Comparison of ENCODE assay signal across 19 cellular contexts in the genomic region with DNA sequence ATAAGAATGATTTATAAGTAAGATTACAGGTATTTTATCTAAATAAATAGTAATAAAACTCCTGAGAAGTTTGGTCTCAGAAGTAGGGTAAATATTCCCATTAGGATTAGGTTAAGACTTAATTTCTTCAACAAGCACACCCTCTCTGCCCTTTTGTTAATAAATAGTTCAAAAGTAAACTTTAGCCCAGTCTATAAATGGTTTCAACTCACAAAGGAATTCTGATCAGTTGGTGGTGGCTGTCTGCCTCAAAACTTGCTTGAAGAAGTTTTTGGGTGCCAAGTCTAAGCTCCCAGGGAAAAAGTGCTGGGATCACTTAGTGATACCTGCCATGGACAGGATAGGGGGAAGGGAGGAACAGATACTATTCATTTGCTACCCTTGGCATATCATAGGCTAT. TPM values are rescaled to one million over a fixed set of nuclear protein-coding genes. Genes with fewer than 3 reads are reported as not detected.
DNase-seq lines count a peak whose midpoint lies in the region; ATAC-seq and TF ChIP-seq lines count a peak whose summit lies in the region.
"Had no signal": no experiment of that assay in that cellular context is flagged by ENCODE, and none has a peak within 500 bp of the region (broad histone marks: within the 10 kb centered on the region; RNA-seq: fewer than 3 reads in every experiment).

No MANE protein-coding gene starts in this region.

- no peaks in the 10 kb centered on the region for H3K9me3 ChIP-seq in breast epithelium
- H3K9me3 ChIP-seq in left lung: no peaks in the 10 kb centered on the region
- no peaks in the 10 kb centered on the region for H3K9me3 ChIP-seq in uterus
- H3K9me3 ChIP-seq in CD4-positive, alpha-beta T cell (ENCODE audit: control insufficient read depth, low read length): no peaks in the 10 kb centered on the region
- H3K9me3 ChIP-seq: ovary had no signal

- H3K27me3 Mint-ChIP-seq in MCF 10A (ENCODE audit: insufficient read depth, unreplicated experiment): no peaks in the 10 kb centered on the region
- H3K27me3 Mint-ChIP-seq in CD4-positive, alpha-beta T cell: no peaks in the 10 kb centered on the region
- H3K27me3 Mint-ChIP-seq: activated B cell treated with CpG ODN at 0.5 μM for 24 hours had no signal

- H3K4me3 Mint-ChIP-seq in MCF 10A (ENCODE audit: unreplicated experiment): no peak overlapping the region
- H3K4me3 Mint-ChIP-seq in CD4-positive, alpha-beta T cell: no peak overlapping the region
- H3K4me3 Mint-ChIP-seq: activated B cell treated with CpG ODN at 0.5 μM for 24 hours; T-helper 1 cell treated with Interleukin-12 subunit alpha and Interleukin-12 subunit beta and Interleukin-4 antibody, amounts not matched to agents 30 μg/mL and 1 μg/mL, for 36 hours had no signal

- H3K27me3 ChIP-seq in breast epithelium (no peaks in the 10 kb centered on the region), left lung (no peaks in the 10 kb centered on the region), rectal smooth muscle tissue (ENCODE audit: control insufficient read depth, insufficient read depth, low read length) (no peaks in the 10 kb centered on the region), uterus (no peaks in the 10 kb centered on the region)
- no peaks in the 10 kb centered on the region for H3K27me3 ChIP-seq in CD4-positive, alpha-beta T cell (ENCODE audit: control insufficient read depth, insufficient read depth, low read length)
- H3K27me3 ChIP-seq: ovary had no signal

- peaks cover 24% of the 10 kb centered on the region for H3K4me1 Mint-ChIP-seq in MCF 10A (ENCODE audit: insufficient read depth, unreplicated experiment)
- peaks cover 68% of the 10 kb centered on the region for H3K4me1 Mint-ChIP-seq in CD4-positive, alpha-beta T cell (ENCODE audit: low read depth)

- TF ChIP-seq POLR2A in breast epithelium (IDR thresholded peaks at IDR 0.05) (no peak), uterus (IDR thresholded peaks at IDR 0.05) (no peak)

- H3K36me3 ChIP-seq in breast epithelium: no peaks in the 10 kb centered on the region
- H3K36me3 ChIP-seq in left lung: no peaks in the 10 kb centered on the region
- no peaks in the 10 kb centered on the region for H3K36me3 ChIP-seq in rectal smooth muscle tissue (ENCODE audit: control insufficient read depth, insufficient read depth, low read length)
- no peaks in the 10 kb centered on the region for H3K36me3 ChIP-seq in uterus
- H3K36me3 ChIP-seq: ovary had no signal

- peak overlapping the region; percentile 74 to 84 for H3K27ac ChIP-seq in breast epithelium
- peak overlapping the region; percentile 51 to 56 for H3K27ac ChIP-seq in left lung
- peak overlapping the region; percentile 46 for H3K27ac ChIP-seq in rectal smooth muscle tissue (ENCODE audit: low read depth, low read length)
- peak overlapping the region; percentile 62 to 77 for H3K27ac ChIP-seq in uterus
- no peak overlapping the region for H3K27ac ChIP-seq in CD4-positive, alpha-beta T cell (ENCODE audit: low read depth, low read length)
- H3K27ac ChIP-seq: 22Rv1, epithelial cell of prostate had no signal

- H3K4me1 ChIP-seq in breast epithelium: peaks cover 17 to 20% of the 10 kb centered on the region in 2 donors
- peaks cover 28 to 70% of the 10 kb centered on the region in 2 donors for H3K4me1 ChIP-seq in left lung
- H3K4me1 ChIP-seq in rectal smooth muscle tissue (ENCODE audit: control insufficient read depth, insufficient read depth, low read length): peaks cover 52% of the 10 kb centered on the region
- peaks cover 0 to under 1% of the 10 kb centered on the region in 2 donors for H3K4me1 ChIP-seq in uterus

- no peak for TF ChIP-seq CTCF in breast epithelium (IDR thresholded peaks at IDR 0.05)
- TF ChIP-seq CTCF in MCF 10A (IDR thresholded peaks at IDR 0.05; ENCODE audit: unreplicated experiment): no peak
- no peak for TF ChIP-seq CTCF in left lung (IDR thresholded peaks at IDR 0.05)
- TF ChIP-seq CTCF in uterus (IDR thresholded peaks at IDR 0.05): no peak
- no peak for TF ChIP-seq CTCF in CD4-positive, alpha-beta T cell (IDR thresholded peaks at IDR 0.05)

- H3K9me3 Mint-ChIP-seq in MCF 10A (ENCODE audit: unreplicated experiment): no peaks in the 10 kb centered on the region
- no peaks in the 10 kb centered on the region for H3K9me3 Mint-ChIP-seq in CD4-positive, alpha-beta T cell
- H3K9me3 Mint-ChIP-seq: activated B cell treated with CpG ODN at 0.5 μM for 24 hours; T-helper 1 cell treated with Interleukin-12 subunit alpha and Interleukin-12 subunit beta and Interleukin-4 antibody, amounts not matched to agents 30 μg/mL and 1 μg/mL, for 36 hours had no signal

- H3K4me3 ChIP-seq in breast epithelium: no peak overlapping the region
- no peak overlapping the region for H3K4me3 ChIP-seq in left lung
- no peak overlapping the region for H3K4me3 ChIP-seq in rectal smooth muscle tissue (ENCODE audit: low read length)
- no peak overlapping the region for H3K4me3 ChIP-seq in uterus
- H3K4me3 ChIP-seq: ovary had no signal

- ATAC-seq in left lung: peak; percentile 25
- no peak for ATAC-seq in CD4-positive, alpha-beta T cell (ENCODE audit: poor library complexity)

- H3K9ac ChIP-seq in rectal smooth muscle tissue (ENCODE audit: low read length): no peak overlapping the region

- DNase-seq in breast epithelium (ENCODE audit: low spot score in 2 of 2): no peak
- no peak for DNase-seq in MCF 10A (ENCODE audit: unreplicated experiment)
- DNase-seq in left lung: no peak
- no peak for DNase-seq in uterus
- no peak for DNase-seq in superior temporal gyrus (ENCODE audit: extremely low spot score)
- DNase-seq in cerebellar cortex (ENCODE audit: low spot score): no peak
- DNase-seq in CD4-positive, alpha-beta T cell: no peak
- DNase-seq: activated B cell treated with CpG ODN at 0.5 μM for 24 hours; glutamatergic neuron; MM.1S; NCI-H187; ovary; SHP77; stimulated activated CD4-positive, alpha-beta T cell treated with anti-CD3 and anti-CD28 coated beads, Interleukin-12 subunit alpha, Interleukin-12 subunit beta, amount 100 ng/mL, for 4 hours; stimulated activated naive CD4-positive, alpha-beta T cell treated with Interleukin-2 at 50 U/mL for 16 hours had no signal

- H3K36me3 Mint-ChIP-seq in MCF 10A (ENCODE audit: insufficient read depth, unreplicated experiment): peaks cover 22% of the 10 kb centered on the region
- H3K36me3 Mint-ChIP-seq in CD4-positive, alpha-beta T cell (ENCODE audit: low read depth): peaks cover 15% of the 10 kb centered on the region

- POLR2A ChIA-PET in MCF 10A (lab: Yijun Ruan, JAX): interaction anchor here (0.7 to 10.0 kb wide), 5 partner anchors 11 to 507 kb away, joined by 3 to 223 read pairs (median 4); a partner anchor contains a TSS
- POLR2A ChIA-PET in CD4-positive, alpha-beta T cell (lab: Charles Lee): no interaction called here

- H3K27ac Mint-ChIP-seq in MCF 10A (ENCODE audit: low read depth, unreplicated experiment): no peak overlapping the region
- H3K27ac Mint-ChIP-seq in CD4-positive, alpha-beta T cell: no peak overlapping the region
- H3K27ac Mint-ChIP-seq: activated B cell treated with CpG ODN at 0.5 μM for 24 hours; T-helper 1 cell treated with Interleukin-12 subunit alpha and Interleukin-12 subunit beta and Interleukin-4 antibody, amounts not matched to agents 30 μg/mL and 1 μg/mL, for 36 hours had no signal

- no TSS peak for BruUV-seq in MCF 10A (replicated peaks; lab: Mats Ljungman, UMichigan)

- intact Hi-C loops in breast epithelium (cut with DNase I; ENCODE audit: low total_unique reads): no loop called here
- intact Hi-C loops in MCF 10A (cut with micrococcal nuclease): no loop called here
- intact Hi-C loops in left lung (cut with DNase I): no loop called here
- intact Hi-C loops in uterus (cut with DNase I; ENCODE audit: low total_unique reads): no loop called here
- intact Hi-C loops in CD4-positive, alpha-beta T cell (cut with DNase I, micrococcal nuclease): no loop called here

- CTCF ChIA-PET in MCF 10A (lab: Yijun Ruan, JAX): interaction anchor here (0.8 to 1.3 kb wide), 3 partner anchors 11 to 135 kb away, joined by 3 to 6 read pairs (median 5); no protein-coding TSS in a partner anchor
- CTCF ChIA-PET in CD4-positive, alpha-beta T cell (lab: Charles Lee): no interaction called here

RNA-seq across cellular contexts. Expression of a gene that starts 22.9 kb away (rescaled TPM):
- total RNA-seq in breast epithelium: 100 to 1,000 TPM in 2 of 3 donors, 10 to 100 TPM in 1; 68.5 to 131 (median 120) TPM
- 74.3 and 85.8 TPM in 2 replicates for total RNA-seq in MCF 10A (2022)
- total RNA-seq in left lung: 10 to 100 TPM; 75.9 to 86.3 TPM
- 100 to 1,000 TPM in 1 of 4 donors, 10 to 100 TPM in 3; 50.7 to 115 (median 72.0) TPM for total RNA-seq in uterus
- 10 to 100 TPM; 35.9 to 36.0 TPM for total RNA-seq in CD4-positive, alpha-beta T cell
